In genomic region chr18:1995041-1995612, GRCh38 we compare ENCODE assay signal across 16 cellular contexts.
DNase-seq lines count a peak whose midpoint lies in the region; ATAC-seq, FAIRE-seq and TF ChIP-seq lines count a peak whose summit lies in the region.
"Had no signal": no experiment of that assay in that cellular context is flagged by ENCODE, and none has a peak within 500 bp of the region (broad histone marks: within the 10 kb centered on the region; RNA-seq: fewer than 3 reads in every experiment).

No MANE protein-coding gene starts in this region.

- TF ChIP-seq RAD21 in H1 (IDR thresholded peaks at IDR 0.05 in 1 of 2, conservative IDR thresholded peaks at IDR 0.05 in 1 of 2; ENCODE audit: low read depth in 2 of 2, low read length in 2 of 2) = no peak

- no peaks in the 10 kb centered on the region for H3K79me2 ChIP-seq in H1 (ENCODE audit: control insufficient read depth in 1 of 2, insufficient read depth in 2 of 2, low read length in 2 of 2)
- no peaks in the 10 kb centered on the region for H3K79me2 ChIP-seq in neural progenitor cell (ENCODE audit: low read depth)

- peak overlapping the region; percentile 5; the same call in 1 of the 2 replicates for H2AK5ac ChIP-seq in H1 (ENCODE audit: low read depth, low read length)

- no peak overlapping the region for H4K8ac ChIP-seq in H1 (ENCODE audit: extremely low read depth, insufficient read depth, low read length)

- H3K23me2 ChIP-seq in H1 (ENCODE audit: low read depth, low read length) = no peaks in the 10 kb centered on the region

- in situ Hi-C loops in brain microvascular endothelial cell (cut with HindIII; ENCODE audit: low pct_ligation_motif_present, low sequenced_read_pairs) = no loop called here

- H3K9me3 ChIP-seq in BLaER1 (no peaks in the 10 kb centered on the region), H1 (ENCODE audit: insufficient read depth in 2 of 2, low read depth in 1 of 2, low read length in 1 of 2) (no peaks in the 10 kb centered on the region), neural progenitor cell (ENCODE audit: low read depth) (no peaks in the 10 kb centered on the region), esophagus muscularis mucosa (no peaks in the 10 kb centered on the region)
- H3K9me3 ChIP-seq: BE2C had no signal

- H3K4me3 ChIP-seq in BLaER1 (no peak overlapping the region), H1 (ENCODE audit: extremely low read depth in 1 of 4, insufficient read depth in 2 of 4, low read depth in 3 of 4, low read length in 4 of 4) (no peak overlapping the region), neural progenitor cell (no peak overlapping the region), brain microvascular endothelial cell (ENCODE audit: low read depth, low read length) (no peak overlapping the region), esophagus muscularis mucosa (no peak overlapping the region)
- H3K4me3 ChIP-seq: GM12878 had no signal

- intact Hi-C loops in esophagus muscularis mucosa (cut with DNase I) = no loop called here

- TF ChIP-seq POLR2A in H1 (IDR thresholded peaks at IDR 0.05; ENCODE audit: control extremely low read depth in 1 of 2, low read depth in 2 of 2, low read length in 2 of 2) = no peak
- no peak for TF ChIP-seq POLR2A in esophagus muscularis mucosa (IDR thresholded peaks at IDR 0.05; ENCODE audit: low read depth)

- H3K23ac ChIP-seq in H1 (ENCODE audit: insufficient read length) = no peak overlapping the region

- H3K9me3 Mint-ChIP-seq in neural progenitor cell = no peaks in the 10 kb centered on the region

- DNase-seq in ELF-1 (ENCODE audit: low read depth, low spot score) (peak; percentile 72), H1 (ENCODE audit: low read depth in 1 of 2, low spot score in 2 of 2) (no peak), neural progenitor cell (ENCODE audit: low spot score) (no peak), brain microvascular endothelial cell (no peak), esophagus muscularis mucosa (ENCODE audit: extremely low spot score) (no peak)
- DNase-seq: BE2C; Caco-2; CD8-positive, alpha-beta memory T cell; HCEC 1CT; HFFc6 had no signal

- H3K14ac ChIP-seq in H1 (ENCODE audit: insufficient read length) = no peak overlapping the region

- H3K9ac ChIP-seq in BLaER1 (no peak overlapping the region), H1 (replicated peaks in 1 of 4; ENCODE audit: extremely low read depth in 1 of 4, low read depth in 3 of 4, low read length in 3 of 4) (no peak overlapping the region), neural progenitor cell (no peak overlapping the region)

- H3K27ac ChIP-seq in BLaER1 (peak overlapping the region; percentile 15; the same call in 1 of the 2 replicates), H1 (ENCODE audit: low read depth, low read length) (no peak overlapping the region), neural progenitor cell (no peak overlapping the region), brain microvascular endothelial cell (no peak overlapping the region), esophagus muscularis mucosa (replicated peaks in 1 of 4) (no peak overlapping the region)

- TF ChIP-seq CTCF in H1 (IDR thresholded peaks at IDR 0.05; ENCODE audit: control extremely low read depth in 1 of 3, insufficient read depth in 1 of 3, low read depth in 1 of 3, low read length in 3 of 3) (no peak), neural progenitor cell (IDR thresholded peaks at IDR 0.05) (no peak), brain microvascular endothelial cell (IDR thresholded peaks at IDR 0.05; ENCODE audit: low read depth, low read length, missing control alignments) (no peak), esophagus muscularis mucosa (IDR thresholded peaks at IDR 0.05) (no peak)

- no peak overlapping the region for H3K18ac ChIP-seq in H1 (ENCODE audit: extremely low read depth, low read length)

- no peak overlapping the region for H2BK120ac ChIP-seq in H1 (replicated peaks; ENCODE audit: low read depth, low read length)

- no peak overlapping the region for H2AFZ ChIP-seq in H1 (ENCODE audit: low read length)
- H2AFZ ChIP-seq in neural progenitor cell (replicated peaks) = peak overlapping the region; percentile 60

- TF ChIP-seq EP300 in H1 (IDR thresholded peaks at IDR 0.05; ENCODE audit: borderline replicate concordance in 1 of 2, low read depth in 2 of 2, low read length in 2 of 2) = no peak
- no peak for TF ChIP-seq EP300 in esophagus muscularis mucosa (IDR thresholded peaks at IDR 0.05)

- no peak overlapping the region for H2BK5ac ChIP-seq in H1 (ENCODE audit: low read depth, low read length)

- H2BK15ac ChIP-seq in H1 (ENCODE audit: low read length) = no peak overlapping the region

- H2BK20ac ChIP-seq in H1 (ENCODE audit: low read length) = no peak overlapping the region

- H2BK12ac ChIP-seq in H1 (ENCODE audit: low read depth, low read length) = no peak overlapping the region

- H4K20me1 ChIP-seq in BLaER1 = no peaks in the 10 kb centered on the region
- H4K20me1 ChIP-seq in H1 (replicated peaks in 1 of 2; ENCODE audit: control insufficient read depth in 1 of 2, insufficient read depth in 2 of 2, low read length in 2 of 2) = no peaks in the 10 kb centered on the region
- H4K20me1 ChIP-seq in neural progenitor cell (ENCODE audit: low read depth) = no peaks in the 10 kb centered on the region

- peaks cover 2% of the 10 kb centered on the region for H3K27me3 Mint-ChIP-seq in neural progenitor cell (ENCODE audit: insufficient read depth, low read depth)

- no peak overlapping the region for H3K27ac Mint-ChIP-seq in neural progenitor cell
- H3K27ac Mint-ChIP-seq: CD8-positive, alpha-beta memory T cell; HFFc6 had no signal

- H3F3A ChIP-seq in neural progenitor cell (ENCODE audit: low read depth) = peaks cover under 1% of the 10 kb centered on the region

- H3K4me1 ChIP-seq in BLaER1 = peaks cover 23% of the 10 kb centered on the region
- peaks cover 0 to under 1% (median under 1%) of the 10 kb centered on the region in 4 experiments; a peak in 2 of 7 replicates for H3K4me1 ChIP-seq in H1 (replicated peaks in 1 of 4; ENCODE audit: control insufficient read depth in 3 of 4, insufficient read depth in 4 of 4, low read length in 3 of 4)
- H3K4me1 ChIP-seq in neural progenitor cell = no peaks in the 10 kb centered on the region
- no peaks in the 10 kb centered on the region for H3K4me1 ChIP-seq in esophagus muscularis mucosa
- H3K4me1 ChIP-seq: BE2C had no signal

- no peaks in the 10 kb centered on the region for H3K79me1 ChIP-seq in H1 (ENCODE audit: low read depth, low read length)

- H4K91ac ChIP-seq in H1 (replicated peaks; ENCODE audit: insufficient read length, low read length) = no peak overlapping the region

- no peak overlapping the region for H3K56ac ChIP-seq in H1 (replicated peaks; ENCODE audit: insufficient read length, low read depth, low read length)

- H3K4me1 Mint-ChIP-seq in neural progenitor cell = peaks cover 3% of the 10 kb centered on the region
- H3K4me1 Mint-ChIP-seq: CD8-positive, alpha-beta memory T cell had no signal

- H3K4me3 Mint-ChIP-seq in neural progenitor cell = no peak overlapping the region
- H3K4me3 Mint-ChIP-seq: CD8-positive, alpha-beta memory T cell; HFFc6 had no signal

- CTCF ChIA-PET in H1 (lab: Charles Lee; ENCODE audit: partially characterized antibody) = no interaction called here

- H3K4ac ChIP-seq in H1 (replicated peaks; ENCODE audit: insufficient read length, low read depth, low read length) = no peak overlapping the region

- POLR2A ChIA-PET in H1 (lab: Charles Lee; ENCODE audit: partially characterized antibody) = no interaction called here

- H3K36me3 Mint-ChIP-seq in neural progenitor cell = no peaks in the 10 kb centered on the region
- H3K36me3 Mint-ChIP-seq: CD8-positive, alpha-beta memory T cell had no signal

- H3K27me3 ChIP-seq in BLaER1 (no peaks in the 10 kb centered on the region), H1 (replicated peaks in 1 of 4; ENCODE audit: control insufficient read depth in 3 of 4, extremely low read depth in 1 of 4, insufficient read depth in 3 of 4, low read length in 3 of 4) (no peaks in the 10 kb centered on the region), neural progenitor cell (no peaks in the 10 kb centered on the region), brain microvascular endothelial cell (replicated peaks) (no peaks in the 10 kb centered on the region), esophagus muscularis mucosa (no peaks in the 10 kb centered on the region)
- H3K27me3 ChIP-seq: BE2C had no signal

- peak overlapping the region; percentile 64 for H3K4me2 ChIP-seq in BLaER1
- no peak overlapping the region for H3K4me2 ChIP-seq in H1 (ENCODE audit: insufficient read depth in 1 of 2, low read depth in 2 of 2, low read length in 2 of 2)
- no peak overlapping the region for H3K4me2 ChIP-seq in neural progenitor cell

- WGBS in H1 (ENCODE audit: extremely low coverage in 1 of 2, insufficient coverage in 1 of 2, insufficient read length in 1 of 2, insufficient replicate concordance in 2 of 2, low coverage in 1 of 2, low lambda C conversion rate in 2 of 2, missing lambda C conversion rate in 1 of 2), 2 experiments = 92% methylated on average over 1 of the region's 1 CpG; no CpG with 5 or more reads in 1 of the 2 experiments
- WGBS in esophagus muscularis mucosa = 59% methylated on average over 1 of the region's 1 CpG

- no peak for FAIRE-seq in H1 (lab: Jason Lieb, UNC)
- FAIRE-seq: A204.1, GM12878, HepG2, HTR-8/SVneo had no signal

- no peak for ATAC-seq in GM18907 (IDR thresholded peaks at IDR 0.05; ENCODE audit: unreplicated experiment)
- ATAC-seq: GM12878, HepG2 had no signal

- H3K36me3 ChIP-seq in BLaER1 (no peaks in the 10 kb centered on the region), H1 (ENCODE audit: control insufficient read depth in 2 of 4, insufficient read depth in 4 of 4, low read length in 3 of 4) (no peaks in the 10 kb centered on the region), neural progenitor cell (no peaks in the 10 kb centered on the region), brain microvascular endothelial cell (replicated peaks) (no peaks in the 10 kb centered on the region), esophagus muscularis mucosa (no peaks in the 10 kb centered on the region)
- H3K36me3 ChIP-seq: BE2C had no signal

- no peak overlapping the region for H4K5ac ChIP-seq in H1 (ENCODE audit: insufficient read length, low read depth, low read length)

TF ChIP-seq in H1, 55 proteins besides CTCF, POLR2A, EP300 and RAD21 (continues in another document):
- TF ChIP-seq ASH2L (IDR thresholded peaks at IDR 0.05; ENCODE audit: low read length) (no peak), KDM4A (IDR thresholded peaks at IDR 0.05; ENCODE audit: low read depth, low read length, severe bottlenecking) (no peak), CHD2 (IDR thresholded peaks at IDR 0.05; ENCODE audit: low read length) (no peak), CBX8 (IDR thresholded peaks at IDR 0.05; ENCODE audit: borderline replicate concordance, low read depth, low read length) (no peak), JUND (IDR thresholded peaks at IDR 0.05; ENCODE audit: low read length) (no peak), HDAC2 (IDR thresholded peaks at IDR 0.05; ENCODE audit: borderline replicate concordance in 1 of 2, low read depth in 2 of 2, low read length in 2 of 2) (no peak), TBP (IDR thresholded peaks at IDR 0.05; ENCODE audit: low read depth, low read length) (no peak), BCL11A (IDR thresholded peaks at IDR 0.05; ENCODE audit: low read depth in 2 of 2, low read length in 2 of 2) (no peak), RXRA (IDR thresholded peaks at IDR 0.05; ENCODE audit: insufficient read depth, low read depth, low read length) (no peak), SUZ12 (IDR thresholded peaks at IDR 0.05; ENCODE audit: low read length) (no peak)
